ENCODE assay signal across 1 cellular context in the genomic region with DNA sequence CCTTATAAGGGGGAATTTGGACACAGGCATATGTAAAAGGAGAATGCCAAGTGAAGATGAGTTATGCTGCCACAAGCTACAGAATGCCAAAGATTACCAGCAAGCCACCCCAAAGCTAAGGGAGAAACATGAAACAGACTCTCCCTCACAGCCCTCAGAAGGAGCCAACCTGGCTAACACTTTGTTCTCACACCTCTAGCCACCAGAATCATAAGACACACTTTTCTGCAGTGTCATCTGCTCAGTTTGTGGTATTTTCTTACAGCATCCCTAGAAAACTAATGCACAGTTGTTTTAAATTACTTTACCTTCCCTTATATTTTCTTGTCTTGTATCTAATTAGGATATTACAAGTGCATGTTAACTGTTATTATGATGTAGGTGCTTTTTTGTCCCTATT.
TF ChIP-seq lines count a peak whose summit lies in the region.

No MANE protein-coding gene starts in this region.

TF ChIP-seq in K562, 482 proteins besides CTCF, POLR2A, EP300 and RAD21:
- TF ChIP-seq HNRNPH1 (optimal IDR thresholded peaks at IDR 0.05; ENCODE audit: low read depth, low read length) = no peak
- TF ChIP-seq MAFK (IDR thresholded peaks at IDR 0.05; ENCODE audit: low read length) = peak; percentile 6; the same call in 1 of the 2 replicates
- TF ChIP-seq LCOR (CRISPR knock-in tag; IDR thresholded peaks at IDR 0.05) = no peak
- TF ChIP-seq MAFG (tag; conservative IDR thresholded peaks at IDR 0.05) = peak; percentile 50
- peak; percentile 50; the same call in 1 of the 2 replicates for TF ChIP-seq NFE2 (IDR thresholded peaks at IDR 0.05; ENCODE audit: low read depth)
- peak; percentile 63 for TF ChIP-seq ZNF316 (IDR thresholded peaks at IDR 0.05)
- peak; percentile 41; the same call in 1 of the 2 replicates for TF ChIP-seq C11orf30 (IDR thresholded peaks at IDR 0.05; ENCODE audit: low read depth)
